12 cellular contexts compared by ENCODE assay signal in the genomic region with DNA sequence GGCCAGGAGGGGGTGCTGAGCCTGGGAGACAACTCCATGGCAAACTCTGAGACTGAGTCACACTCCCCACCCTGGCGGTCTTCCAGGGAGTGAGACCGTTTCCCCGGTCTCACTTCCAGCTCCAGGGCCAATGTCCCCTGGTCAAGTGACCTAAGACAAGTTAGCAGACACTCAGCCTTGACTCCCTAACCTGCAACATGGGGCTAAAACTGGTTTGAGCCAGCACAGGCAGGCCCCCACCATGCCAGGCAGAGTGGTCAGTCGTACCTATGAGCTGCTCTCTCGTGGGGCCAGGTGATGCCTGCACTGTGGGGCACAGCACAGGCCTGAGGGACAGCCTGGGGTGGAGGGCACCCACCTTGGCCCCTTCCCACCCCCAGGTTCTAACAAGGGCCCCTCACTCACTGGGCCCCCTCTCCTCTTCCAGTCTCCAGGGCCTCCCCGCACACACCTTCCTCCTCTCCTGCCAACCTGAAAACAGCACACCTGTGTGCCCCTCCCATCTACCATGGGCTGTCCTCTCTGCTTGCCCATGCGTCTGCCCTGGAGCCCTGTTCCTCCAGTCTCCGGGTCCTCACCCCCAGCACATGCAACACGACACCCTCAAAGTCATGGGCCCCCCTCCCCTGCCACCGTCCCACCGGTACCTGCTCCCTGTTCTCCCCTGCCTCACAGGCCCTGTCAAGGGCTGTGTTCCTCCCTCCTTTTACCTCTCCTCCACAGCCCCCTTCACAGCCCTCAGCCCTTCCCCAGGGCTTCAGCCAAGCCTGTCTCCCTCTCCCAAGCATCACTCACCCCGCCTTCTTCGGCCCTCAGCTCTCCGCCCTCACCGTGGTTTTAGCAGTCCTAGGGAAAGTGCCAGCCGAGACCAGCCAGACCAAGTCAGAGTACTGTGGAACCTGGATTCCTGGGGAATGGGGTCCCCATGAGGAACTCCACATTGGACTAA. TPM values are rescaled to one million over a fixed set of nuclear protein-coding genes. Genes with fewer than 3 reads are reported as not detected.
DNase-seq lines count a peak whose midpoint lies in the region; ATAC-seq, FAIRE-seq and TF ChIP-seq lines count a peak whose summit lies in the region.
"Had no signal": no experiment of that assay in that cellular context is flagged by ENCODE, and none has a peak within 500 bp of the region (broad histone marks: within the 10 kb centered on the region; RNA-seq: fewer than 3 reads in every experiment).

No MANE protein-coding gene starts in this region.

- H3K27me3 ChIP-seq in adrenal gland (no peaks in the 10 kb centered on the region), osteoblast (ENCODE audit: insufficient read depth, low read length) (no peaks in the 10 kb centered on the region)

- no peaks in the 10 kb centered on the region for H3K9me3 ChIP-seq in adrenal gland (replicated peaks in 1 of 3)
- no peaks in the 10 kb centered on the region for H3K9me3 ChIP-seq in kidney (ENCODE audit: control insufficient read depth in 1 of 2, low read length in 2 of 2)
- H3K9me3 ChIP-seq in osteoblast (ENCODE audit: low read depth, low read length): no peaks in the 10 kb centered on the region

- no peak for TF ChIP-seq CTCF in adrenal gland (IDR thresholded peaks at IDR 0.05)
- no peak for TF ChIP-seq CTCF in kidney (IDR thresholded peaks at IDR 0.05; ENCODE audit: borderline replicate concordance, extremely low read depth, insufficient read depth)
- TF ChIP-seq CTCF in osteoblast (IDR thresholded peaks at IDR 0.05; ENCODE audit: extremely low read depth, low read depth, low read length): no peak
- no peak for TF ChIP-seq CTCF in GM10248 (IDR thresholded peaks at IDR 0.05; ENCODE audit: control extremely low read depth, extremely low read depth, low read depth, missing control alignments)

- DNase-seq in GM04504 (ENCODE audit: low read depth) (peak; percentile 35), adrenal gland (peak in 5 of 7 donors; percentile 52 to 84 (median 76)), kidney (peak; percentile 87), osteoblast (ENCODE audit: insufficient read length, low spot score, missing footprints) (no peak), GM10248 (ENCODE audit: extremely low spot score) (no peak), NCI-H2107 treated with DMSO at 0.1 percent for 48 hours (lab: John Stamatoyannopoulos, UW; ENCODE audit: unreplicated experiment) (no peak)
- no peak for DNase-seq in stimulated activated naive B cell treated with anti-CD40 and anti-IgM and Interleukin-4, amounts not matched to agents 10 μg/mL and 1 μg/mL and 100 μg/mL, for 72 hours
- DNase-seq: COR-L47; NCI-H1417 treated with DMSO at 0.1 percent for 48 hours; stimulated activated CD4-positive, alpha-beta T cell treated with anti-CD3 and anti-CD28 coated beads, Interleukin-12 subunit alpha, Interleukin-12 subunit beta, amount 100 ng/mL, for 4 hours had no signal

- H3K4me3 ChIP-seq in adrenal gland: no peak overlapping the region
- no peak overlapping the region for H3K4me3 ChIP-seq in kidney (ENCODE audit: low read length in 2 of 2)
- no peak overlapping the region for H3K4me3 ChIP-seq in osteoblast (ENCODE audit: insufficient read depth, low read length)

- no peaks in the 10 kb centered on the region for H3K9me3 Mint-ChIP-seq in stimulated activated naive B cell treated with anti-CD40 and anti-IgM and Interleukin-4, amounts not matched to agents 10 μg/mL and 1 μg/mL and 100 μg/mL, for 72 hours

- H3K27me3 Mint-ChIP-seq in stimulated activated naive B cell treated with anti-CD40 and anti-IgM and Interleukin-4, amounts not matched to agents 10 μg/mL and 1 μg/mL and 100 μg/mL, for 72 hours: no peaks in the 10 kb centered on the region

- POLR2A ChIA-PET in GM10248 (lab: Yijun Ruan, JAX): no interaction called here

- H3K4me2 ChIP-seq in osteoblast (ENCODE audit: insufficient read depth, low read length): no peak overlapping the region

- peaks cover 47 to 75% of the 10 kb centered on the region in 2 donors for H3K4me1 Mint-ChIP-seq in stimulated activated naive B cell treated with anti-CD40 and anti-IgM and Interleukin-4, amounts not matched to agents 10 μg/mL and 1 μg/mL and 100 μg/mL, for 72 hours

- H3K36me3 Mint-ChIP-seq in stimulated activated naive B cell treated with anti-CD40 and anti-IgM and Interleukin-4, amounts not matched to agents 10 μg/mL and 1 μg/mL and 100 μg/mL, for 72 hours: peaks cover 0 to 1% of the 10 kb centered on the region in 2 donors

- H3K4me3 Mint-ChIP-seq in stimulated activated naive B cell treated with anti-CD40 and anti-IgM and Interleukin-4, amounts not matched to agents 10 μg/mL and 1 μg/mL and 100 μg/mL, for 72 hours: no peak overlapping the region

- H3K36me3 ChIP-seq in adrenal gland (replicated peaks in 1 of 2) (no peaks in the 10 kb centered on the region), kidney (ENCODE audit: control insufficient read depth in 1 of 2, insufficient read depth in 2 of 2, low read length in 2 of 2) (no peaks in the 10 kb centered on the region), osteoblast (ENCODE audit: insufficient read depth, low read length) (no peaks in the 10 kb centered on the region)

- TF ChIP-seq POLR2A in adrenal gland (IDR thresholded peaks at IDR 0.05): no peak

- H2AFZ ChIP-seq in osteoblast (ENCODE audit: low read length): no peak overlapping the region

- H4K20me1 ChIP-seq in osteoblast (ENCODE audit: insufficient read depth, low read length): no peaks in the 10 kb centered on the region

- FAIRE-seq in kidney (lab: Jason Lieb, UNC): no peak

- H3K9ac ChIP-seq in kidney (ENCODE audit: low read length in 2 of 2): no peak overlapping the region

- intact Hi-C loops in adrenal gland (cut with DNase I) (loop anchor here in 1 of 2 donors (5.0 kb wide), 1 partner anchor 55 kb away; no protein-coding TSS in a partner anchor), kidney (cut with DNase I) (no loop called here)

- H3K4me1 ChIP-seq in adrenal gland (replicated peaks in 1 of 2): peaks cover 0 to 9% of the 10 kb centered on the region in 2 donors
- peaks cover 6 to 20% of the 10 kb centered on the region in 2 donors for H3K4me1 ChIP-seq in kidney (ENCODE audit: control insufficient read depth in 1 of 2, insufficient read depth in 1 of 2, low read depth in 1 of 2, low read length in 2 of 2)
- peaks cover 6% of the 10 kb centered on the region for H3K4me1 ChIP-seq in osteoblast (ENCODE audit: insufficient read depth, low read length)

- 71 to 84% (median 78%) methylated on average over 15 to 16 of the region's 16 CpGs for WGBS in adrenal gland, 4 donors

- no peaks in the 10 kb centered on the region for H3K79me2 ChIP-seq in osteoblast (ENCODE audit: insufficient read depth, low read length)

- peak overlapping the region; percentile 68 for H3K27ac Mint-ChIP-seq in stimulated activated naive B cell treated with anti-CD40 and anti-IgM and Interleukin-4, amounts not matched to agents 10 μg/mL and 1 μg/mL and 100 μg/mL, for 72 hours

- H3K27ac ChIP-seq in adrenal gland: no peak overlapping the region
- no peak overlapping the region for H3K27ac ChIP-seq in kidney (ENCODE audit: low read depth in 2 of 2, low read length in 2 of 2)
- no peak overlapping the region for H3K27ac ChIP-seq in osteoblast (ENCODE audit: low read depth, low read length)

- CTCF ChIA-PET in GM10248 (lab: Yijun Ruan, JAX): interaction anchor here (1.4 to 5.2 kb wide), 3 partner anchors 20 to 57 kb away, joined by 3 to 90 read pairs (median 3); no protein-coding TSS in a partner anchor

- no peak for ATAC-seq in stimulated activated naive B cell treated with anti-CD40 and anti-IgM and Interleukin-4, amounts not matched to agents 10 μg/mL and 1 μg/mL and 100 μg/mL, for 72 hours (replicated peaks)
- ATAC-seq in GM18861 (IDR thresholded peaks at IDR 0.05; ENCODE audit: unreplicated experiment): no peak

RNA-seq across cellular contexts. Expression of a gene that starts 1.6 kb away (rescaled TPM):
- total RNA-seq in adrenal gland: under 1 TPM in 1 of 8 donors, not detected in 7; 0.11 TPM
- 1 to 10 TPM in 1 of 3 donors, under 1 TPM in 1, not detected in 1; 0.54 to 2.0 TPM for polyA plus RNA-seq in adrenal gland
- 0.50 TPM for total RNA-seq in kidney
- polyA plus RNA-seq in kidney (ENCODE audit: insufficient read depth, low read depth, low replicate concordance): 0.39 TPM
- total RNA-seq in osteoblast: not detected in 2 replicates
- total RNA-seq: epithelial cell of proximal tubule had no signal

RNA-seq across cellular contexts. Expression of a gene that starts 27.8 kb away (rescaled TPM):
- total RNA-seq in adrenal gland (10 to 100 TPM in 7 of 8 donors, 1 to 10 TPM in 1; 8.7 to 32.3 (median 16.1) TPM), kidney (101 TPM), osteoblast (11.2 and 14.8 TPM in 2 replicates)
- polyA plus RNA-seq in adrenal gland (100 to 1,000 TPM in 2 of 3 donors, 1 to 10 TPM in 1; 3.8 to 142 (median 107) TPM), kidney (ENCODE audit: insufficient read depth, low read depth, low replicate concordance) (107 TPM)

RNA-seq across cellular contexts. Expression of a gene that starts 53.8 kb away (rescaled TPM):
- total RNA-seq in adrenal gland (10 to 100 TPM in 3 of 8 donors, 1 to 10 TPM in 5; 5.1 to 12.2 (median 8.1) TPM), kidney (9.3 TPM), osteoblast (5.8 and 6.5 TPM in 2 replicates)
- polyA plus RNA-seq in adrenal gland (1 to 10 TPM; 4.3 to 8.5 (median 5.4) TPM), kidney (ENCODE audit: insufficient read depth, low read depth, low replicate concordance) (5.1 TPM)

Comparison
In these comparisons a context has a peak if more than half of its experiments do, and no peak if none do; other contexts are left out.
1. DNase-seq: peak in GM04504 (single experiment), adrenal gland (5 of 7) and kidney (single experiment); none in stimulated activated naive B cell treated with anti-CD40 and anti-IgM and Interleukin-4, amounts not matched to agents 10 μg/mL and 1 μg/mL and 100 μg/mL, for 72 hours (single experiment), osteoblast (single experiment), GM10248 (single experiment) and NCI-H2107 treated with DMSO at 0.1 percent for 48 hours (single experiment).